Comparison of ENCODE assay signal across 25 cellular contexts in genomic region chr3:175726228-175726627, GRCh38.
"Had no signal": no experiment of that assay in that cellular context is flagged by ENCODE, and none has a peak within 500 bp of the region (broad histone marks: within the 10 kb centered on the region; RNA-seq: fewer than 3 reads in every experiment).

No MANE protein-coding gene starts in this region.

- H3K4me3 ChIP-seq: body of pancreas, cardiac muscle cell, colonic mucosa, left lung, lung, mucosa of descending colon, skin epidermis, thoracic aorta, uterus had no signal

- H3K27me3 Mint-ChIP-seq: activated naive CD8-positive, alpha-beta T cell; stimulated activated naive CD8-positive, alpha-beta T cell treated with anti-CD3 and anti-CD28 coated beads, Interleukin-15, Interleukin-2, amounts not matched to agents 100 ng/mL and 50 ng/mL, for 24 hours; type B pancreatic cell had no signal

- H3K27ac Mint-ChIP-seq: activated naive CD8-positive, alpha-beta T cell; nephron; stimulated activated naive CD8-positive, alpha-beta T cell treated with anti-CD3 and anti-CD28 coated beads, Interleukin-15, Interleukin-2, amounts not matched to agents 100 ng/mL and 50 ng/mL, for 24 hours; type B pancreatic cell had no signal

- H3K36me3 Mint-ChIP-seq: activated naive CD8-positive, alpha-beta T cell; type B pancreatic cell had no signal

- H3K9me3 ChIP-seq: body of pancreas, colonic mucosa, mucosa of descending colon, thoracic aorta, uterus had no signal

- H3K36me3 ChIP-seq: cardiac muscle cell, colonic mucosa, left lung, thoracic aorta, uterus had no signal

- H3K27me3 ChIP-seq: body of pancreas, cardiac muscle cell, colonic mucosa, left lung, uterus had no signal

- H3K9me3 Mint-ChIP-seq: nephron; stimulated activated naive CD8-positive, alpha-beta T cell treated with anti-CD3 and anti-CD28 coated beads, Interleukin-15, Interleukin-2, amounts not matched to agents 100 ng/mL and 50 ng/mL, for 24 hours; type B pancreatic cell had no signal

- H3K4me3 Mint-ChIP-seq: activated naive CD8-positive, alpha-beta T cell; nephron; stimulated activated naive CD8-positive, alpha-beta T cell treated with anti-CD3 and anti-CD28 coated beads, Interleukin-15, Interleukin-2, amounts not matched to agents 100 ng/mL and 50 ng/mL, for 24 hours; type B pancreatic cell had no signal

- ATAC-seq: body of pancreas, left lung, mucosa of descending colon, sciatic nerve had no signal

- DNase-seq: activated CD4-positive, alpha-beta T cell treated with anti-CD3 and anti-CD28 coated beads for 4 hours; activated CD4-positive, alpha-beta T cell treated with anti-CD3 and anti-CD28 coated beads, Interleukin-2, amount 50 U/mL, for 4 hours; activated effector memory CD4-positive, alpha-beta T cell treated with Interleukin-2 at 50 U/mL for 16 hours; activated naive CD4-positive, alpha-beta T cell treated with Interleukin-2 at 50 U/mL for 16 hours; aorta; cerebellar nuclear complex; colonic mucosa; effector CD8-positive, alpha-beta T cell; kidney glomerular epithelial cell; left lung; mucosa of descending colon; stimulated activated CD4-positive, alpha-beta T cell treated with anti-CD3 and anti-CD28 coated beads, Interleukin-12 subunit alpha, Interleukin-12 subunit beta, amount 100 ng/mL, for 4 hours; stimulated activated CD4-positive, alpha-beta T cell treated with anti-CD3 and anti-CD28 coated beads, Interleukin-4, amount 100 ng/mL, for 1 hour; uterus had no signal

- H3K4me1 ChIP-seq: body of pancreas, colonic mucosa, left lung, uterus had no signal

- H3K27ac ChIP-seq: body of pancreas, cardiac muscle cell, colonic mucosa, left lung, skin epidermis, thoracic aorta, uterus, VCaP had no signal
